ENCODE assay signal across 1 cellular context in genomic region chr16:3698941-3699340, GRCh38.
TF ChIP-seq lines count a peak whose summit lies in the region.

No MANE protein-coding gene starts in this region.

TF ChIP-seq in H1, 55 proteins besides CTCF, POLR2A, EP300 and RAD21:
- no peak for TF ChIP-seq MAFK (IDR thresholded peaks at IDR 0.05; ENCODE audit: low read depth, low read length)
- TF ChIP-seq RXRA (IDR thresholded peaks at IDR 0.05; ENCODE audit: insufficient read depth, low read depth, low read length), result no peak
- TF ChIP-seq ATF2 (IDR thresholded peaks at IDR 0.05; ENCODE audit: low read length), result no peak
- TF ChIP-seq BCL11A (IDR thresholded peaks at IDR 0.05; ENCODE audit: low read depth in 2 of 2, low read length in 2 of 2), result no peak
- TF ChIP-seq EZH2 (IDR thresholded peaks at IDR 0.05; ENCODE audit: low read depth, low read length, severe bottlenecking), result no peak
- TF ChIP-seq TAF1 (IDR thresholded peaks at IDR 0.05; ENCODE audit: low read depth, low read length), result no peak
- TF ChIP-seq HDAC2 (IDR thresholded peaks at IDR 0.05; ENCODE audit: borderline replicate concordance in 1 of 2, low read depth in 2 of 2, low read length in 2 of 2), result no peak
- no peak for TF ChIP-seq JUN (IDR thresholded peaks at IDR 0.05; ENCODE audit: low read depth, low read length)
- TF ChIP-seq SP4 (IDR thresholded peaks at IDR 0.05; ENCODE audit: low read length), result no peak
- TF ChIP-seq BRCA1 (IDR thresholded peaks at IDR 0.05; ENCODE audit: low read depth, low read length), result no peak
- TF ChIP-seq CREB1 (IDR thresholded peaks at IDR 0.05), result no peak
- no peak for TF ChIP-seq PHF8 (conservative IDR thresholded peaks at IDR 0.05; ENCODE audit: low read depth, low read length)
- no peak for TF ChIP-seq KDM5A (IDR thresholded peaks at IDR 0.05; ENCODE audit: low read length)
- TF ChIP-seq SUZ12 (IDR thresholded peaks at IDR 0.05; ENCODE audit: low read length), result no peak
- no peak for TF ChIP-seq RFX5 (IDR thresholded peaks at IDR 0.05; ENCODE audit: borderline replicate concordance, low read depth, low read length)
- TF ChIP-seq ATF3 (IDR thresholded peaks at IDR 0.05; ENCODE audit: insufficient read depth, low read depth, low read length), result no peak
